Comparison of ENCODE assay signal across 10 cellular contexts in genomic region chr12:6092784-6093722, GRCh38. TPM values are rescaled to one million over a fixed set of nuclear protein-coding genes. Genes with fewer than 3 reads are reported as not detected.
DNase-seq lines count a peak whose midpoint lies in the region; ATAC-seq and TF ChIP-seq lines count a peak whose summit lies in the region.
"Had no signal": no experiment of that assay in that cellular context is flagged by ENCODE, and none has a peak within 500 bp of the region (broad histone marks: within the 10 kb centered on the region; RNA-seq: fewer than 3 reads in every experiment).

No MANE protein-coding gene starts in this region.

- DNase-seq in DMS79 treated with DMSO at 0.1 percent for 48 hours (lab: John Stamatoyannopoulos, UW) (peak; percentile 31), DMS79 (lab: John Stamatoyannopoulos, UW) (no peak), amniotic epithelial cell (ENCODE audit: low read depth) (peak; percentile 82), iris pigment epithelial cell (ENCODE audit: low read depth) (peak; percentile 84), type B pancreatic cell (ENCODE audit: extremely low spot score, unreplicated experiment) (no peak), DMS 273 treated with DMSO at 0.1 percent for 48 hours (lab: John Stamatoyannopoulos, UW) (no peak)

- H3K27ac Mint-ChIP-seq in type B pancreatic cell, result peak overlapping the region; percentile 65
- H3K27ac Mint-ChIP-seq: activated T-helper 2 cell treated with anti-CD3 and anti-CD28 coated beads, Interferon-gamma antibody, Interleukin-2, Interleukin-4, amounts not matched to agents 10 μg/mL and 5 μg/mL and 100 μg/mL, durations not matched to agents 14 hours and 24 hours and 36 hours had no signal

- no peak overlapping the region for H3K4me3 Mint-ChIP-seq in type B pancreatic cell
- H3K4me3 Mint-ChIP-seq: neural crest cell had no signal

- H3K27me3 Mint-ChIP-seq in type B pancreatic cell, result peaks cover 5% of the 10 kb centered on the region

- no peak for TF ChIP-seq CTCF in type B pancreatic cell (conservative IDR thresholded peaks at IDR 0.05)

- no peaks in the 10 kb centered on the region for H3K36me3 Mint-ChIP-seq in type B pancreatic cell

- ATAC-seq in HG03280 (IDR thresholded peaks at IDR 0.05; ENCODE audit: unreplicated experiment) (no peak), GM18861 (IDR thresholded peaks at IDR 0.05; ENCODE audit: unreplicated experiment) (no peak)

- H3K9me3 Mint-ChIP-seq in type B pancreatic cell, result peaks cover 3% of the 10 kb centered on the region
- H3K9me3 Mint-ChIP-seq: activated T-helper 2 cell treated with anti-CD3 and anti-CD28 coated beads, Interferon-gamma antibody, Interleukin-2, Interleukin-4, amounts not matched to agents 10 μg/mL and 5 μg/mL and 100 μg/mL, durations not matched to agents 14 hours and 24 hours and 36 hours; neural crest cell had no signal

- peaks cover 12% of the 10 kb centered on the region for H3K4me1 Mint-ChIP-seq in type B pancreatic cell (ENCODE audit: unreplicated experiment)

RNA-seq across cellular contexts. Expression of gene VWF, which starts 31.4 kb away (rescaled TPM):
- 0.70 and 1.3 TPM in 2 replicates for total RNA-seq in type B pancreatic cell (ENCODE audit: low replicate concordance)
- total RNA-seq: activated T-helper 2 cell treated with anti-CD3 and anti-CD28 coated beads, Interferon-gamma antibody, Interleukin-2, Interleukin-4, amounts not matched to agents 10 μg/mL and 5 μg/mL and 100 μg/mL, durations not matched to agents 14 hours and 24 hours and 36 hours had no signal

Comparison
In these comparisons a context has a peak if more than half of its experiments do, and no peak if none do; other contexts are left out.
1. DNase-seq: peak in DMS79 treated with DMSO at 0.1 percent for 48 hours (single experiment), amniotic epithelial cell (single experiment) and iris pigment epithelial cell (single experiment); none in DMS79 (single experiment), type B pancreatic cell (single experiment) and DMS 273 treated with DMSO at 0.1 percent for 48 hours (single experiment).